8 cellular contexts compared by ENCODE assay signal in genomic region chr17:30344283-30345088, GRCh38. TPM values are rescaled to one million over a fixed set of nuclear protein-coding genes. Genes with fewer than 3 reads are reported as not detected.
DNase-seq lines count a peak whose midpoint lies in the region; ATAC-seq and TF ChIP-seq lines count a peak whose summit lies in the region.

No MANE protein-coding gene starts in this region.

- no peak overlapping the region for H3K27ac Mint-ChIP-seq in stimulated activated naive CD8-positive, alpha-beta T cell treated with anti-CD3 and anti-CD28 coated beads, Interleukin-15, amount 100 ng/mL, for 72 hours

- no peaks in the 10 kb centered on the region for H3K27me3 Mint-ChIP-seq in stimulated activated naive CD8-positive, alpha-beta T cell treated with anti-CD3 and anti-CD28 coated beads, Interleukin-15, amount 100 ng/mL, for 72 hours

- H3K79me2 ChIP-seq in DOHH2 (ENCODE audit: control insufficient read depth, low read length), result no peaks in the 10 kb centered on the region

- no peak overlapping the region for H3K4me3 Mint-ChIP-seq in stimulated activated naive CD8-positive, alpha-beta T cell treated with anti-CD3 and anti-CD28 coated beads, Interleukin-15, amount 100 ng/mL, for 72 hours

- H3K9me2 ChIP-seq in DOHH2 (replicated peaks; ENCODE audit: control insufficient read depth, low read length), result no peaks in the 10 kb centered on the region

- H3K9me3 Mint-ChIP-seq in stimulated activated naive CD8-positive, alpha-beta T cell treated with anti-CD3 and anti-CD28 coated beads, Interleukin-15, amount 100 ng/mL, for 72 hours, result no peaks in the 10 kb centered on the region

- peak overlapping the region; percentile 10; the same call in 1 of the 2 replicates for H3K27ac ChIP-seq in DOHH2 (ENCODE audit: low read depth, low read length)
- H3K27ac ChIP-seq in dorsolateral prefrontal cortex, result peak overlapping the region; percentile 21 to 98 (median 92)

- peaks cover 33% of the 10 kb centered on the region for H3K4me1 ChIP-seq in DOHH2 (ENCODE audit: control insufficient read depth, low read length)

- H3K4me2 ChIP-seq in DOHH2 (ENCODE audit: low read length), result peak overlapping the region; percentile 66

- DNase-seq in NOMO-1 treated with dmso at 0.1 percent for 144 hours (lab: John Stamatoyannopoulos, UW; ENCODE audit: unreplicated experiment) (peak; percentile 77), dorsolateral prefrontal cortex (peak in 9 of 10 donors; percentile 26 to 80 (median 56)), mucosa of gallbladder (ENCODE audit: low spot score) (peak; percentile 84)
- no peak for DNase-seq in activated naive CD4-positive, alpha-beta T cell (lab: John Stamatoyannopoulos, UW)
- DNase-seq in stimulated activated naive CD8-positive, alpha-beta T cell treated with anti-CD3 and anti-CD28 coated beads, Interleukin-15, amount 100 ng/mL, for 72 hours, result no peak

- H3K4me1 Mint-ChIP-seq in stimulated activated naive CD8-positive, alpha-beta T cell treated with anti-CD3 and anti-CD28 coated beads, Interleukin-15, amount 100 ng/mL, for 72 hours, result peaks cover 25% of the 10 kb centered on the region

- H4K20me1 ChIP-seq in DOHH2 (ENCODE audit: control insufficient read depth, insufficient read depth, low read depth, low read length), result no peaks in the 10 kb centered on the region

- H3K36me3 ChIP-seq in DOHH2 (ENCODE audit: control insufficient read depth, low read length), result no peaks in the 10 kb centered on the region

- no peak for ATAC-seq in HG03460 (IDR thresholded peaks at IDR 0.05; ENCODE audit: unreplicated experiment)
- ATAC-seq in GM18502 (IDR thresholded peaks at IDR 0.05; ENCODE audit: poor library complexity, unreplicated experiment), result no peak
- no peak for ATAC-seq in stimulated activated naive CD8-positive, alpha-beta T cell treated with anti-CD3 and anti-CD28 coated beads, Interleukin-15, amount 100 ng/mL, for 72 hours

- H3K9me3 ChIP-seq in DOHH2 (ENCODE audit: control insufficient read depth, insufficient read depth, low read length), result no peaks in the 10 kb centered on the region

- intact Hi-C loops in dorsolateral prefrontal cortex (cut with DNase I), result loop anchor here (2.0 to 10.0 kb wide), 3 partner anchors 33 to 370 kb away; partner anchors contain the start of gene CPD (in 2 of the 2)

- H3K4me3 ChIP-seq in DOHH2 (ENCODE audit: low read length) (peak overlapping the region; percentile 53), dorsolateral prefrontal cortex (peak overlapping the region in 22 of 59 donors; percentile 7 to 38 (median 16))

- H3K27me3 ChIP-seq in DOHH2 (ENCODE audit: control insufficient read depth, low read length), result no peaks in the 10 kb centered on the region
- no peaks in the 10 kb centered on the region for H3K27me3 ChIP-seq in dorsolateral prefrontal cortex

- H3F3A ChIP-seq in DOHH2 (ENCODE audit: control insufficient read depth, insufficient read depth), result peaks cover 3% of the 10 kb centered on the region; the same call in 1 of the 2 replicates

- no peak for TF ChIP-seq CTCF in DOHH2 (IDR thresholded peaks at IDR 0.05; ENCODE audit: low read depth, low read length, poor library complexity, severe bottlenecking)
- TF ChIP-seq CTCF in dorsolateral prefrontal cortex (IDR thresholded peaks at IDR 0.05 in 54 of 56, conservative IDR thresholded peaks at IDR 0.05 in 2 of 56; ENCODE audit: low read depth in 1 of 56, partially characterized antibody in 56 of 56), result peak in 13 of 56 donors; percentile 4 to 39 (median 17)

RNA-seq across cellular contexts. Expression of gene TMIGD1, which starts 10.6 kb away (rescaled TPM):
- total RNA-seq in dorsolateral prefrontal cortex (under 1 TPM in 2 of 120 experiments, not detected in 118; 0.47 to 0.48 TPM), mucosa of gallbladder (not detected)

RNA-seq across cellular contexts. Expression of gene CPD, which starts 34.2 kb away (rescaled TPM):
- total RNA-seq in dorsolateral prefrontal cortex (10 to 100 TPM; 45.2 to 97.3 (median 64.6) TPM), mucosa of gallbladder (223 TPM)

RNA-seq across cellular contexts. Expression of gene BLMH, which starts 52.7 kb away (rescaled TPM):
- total RNA-seq in dorsolateral prefrontal cortex, result 10 to 100 TPM; 21.8 to 42.7 (median 30.8) TPM
- total RNA-seq in mucosa of gallbladder, result 30.2 TPM

Comparison
In these comparisons a context has a peak if more than half of its experiments do, and no peak if none do; other contexts are left out.
1. DNase-seq: peak in NOMO-1 treated with dmso at 0.1 percent for 144 hours (single experiment), dorsolateral prefrontal cortex (9 of 10) and mucosa of gallbladder (single experiment); none in activated naive CD4-positive, alpha-beta T cell (0 of 4) and stimulated activated naive CD8-positive, alpha-beta T cell treated with anti-CD3 and anti-CD28 coated beads, Interleukin-15, amount 100 ng/mL, for 72 hours (0 of 2).